In the genomic region with DNA sequence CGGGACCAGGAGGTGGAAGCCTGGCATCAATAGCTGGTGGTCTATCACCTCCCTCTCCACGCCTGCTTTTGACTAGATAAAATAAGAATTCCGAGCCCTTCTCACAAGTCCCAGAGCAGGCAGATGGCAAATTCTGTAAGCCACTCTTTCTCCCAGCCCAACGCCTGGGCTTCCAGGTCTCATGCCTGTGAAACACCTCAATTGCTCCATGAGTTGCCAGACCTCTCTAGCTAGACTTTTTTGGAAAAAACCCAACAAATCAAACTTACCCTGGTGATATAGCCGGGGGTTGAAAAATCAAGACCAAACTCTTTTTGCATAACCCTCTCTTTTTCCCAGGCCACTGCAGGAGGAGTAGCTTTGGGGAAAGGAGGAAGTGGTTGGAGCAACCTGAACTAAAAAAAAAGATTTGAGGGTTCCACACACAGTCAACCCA, we compare ENCODE assay signal across 8 cellular contexts. TPM values are rescaled to one million over a fixed set of nuclear protein-coding genes. Genes with fewer than 3 reads are reported as not detected.
DNase-seq lines count a peak whose midpoint lies in the region; ATAC-seq, FAIRE-seq and TF ChIP-seq lines count a peak whose summit lies in the region.

No MANE protein-coding gene starts in this region.

- peak overlapping the region; percentile 88 for H2AFZ ChIP-seq in K562 (ENCODE audit: low read depth, low read length)

- H3K4me2 ChIP-seq in K562 (ENCODE audit: insufficient read depth, low read length): peak overlapping the region; percentile 73

- CTCF ChIA-PET in K562 (lab: Yijun Ruan, JAX; ENCODE audit: low intra/inter-chr PET ratio): interaction anchor here (1.6 kb wide), 1 partner anchor 72 kb away, joined by 5 read pairs; no protein-coding TSS in a partner anchor

- WGBS in K562 (ENCODE audit: insufficient coverage, low coverage, missing lambda C conversion rate): 46% methylated on average over 5 of the region's 5 CpGs
- WGBS in lung, 2 donors: 47 to 57% methylated on average over 5 of the region's 5 CpGs
- 55% methylated on average over 4 to 5 of the region's 5 CpGs for WGBS in upper lobe of left lung, 2 donors

- no peak for DNase-seq in activated T-cell treated with anti-CD3 and anti-CD28 coated beads, Interleukin-2, amount 50 U/mL, for 4 hours
- no peak for DNase-seq in activated T-cell treated with anti-CD3 and anti-CD28 coated beads for 4 hours
- DNase-seq in K562 (ENCODE audit: extremely low read depth in 1 of 4, low spot score in 3 of 4): no peak
- no peak for DNase-seq in lung (ENCODE audit: low spot score)
- DNase-seq in upper lobe of left lung: no peak
- no peak for DNase-seq in stimulated activated CD4-positive, alpha-beta T cell treated with anti-CD3 and anti-CD28 coated beads, Interleukin-4, amount 100 ng/mL, for 24 hours
- no peak for DNase-seq in DMS79 (lab: John Stamatoyannopoulos, UW)

- H3K9me3 ChIP-seq in K562 (replicated peaks; ENCODE audit: control insufficient read depth, insufficient read depth, low read depth, low read length): no peaks in the 10 kb centered on the region
- no peaks in the 10 kb centered on the region for H3K9me3 ChIP-seq in lung (ENCODE audit: control insufficient read depth in 2 of 2, insufficient read depth in 1 of 2, low read length in 1 of 2)
- H3K9me3 ChIP-seq in upper lobe of left lung: no peaks in the 10 kb centered on the region

- ATAC-seq in activated T-cell treated with anti-CD3 and anti-CD28 coated beads, Interleukin-2, amount 50 U/mL, for 4 hours: no peak
- no peak for ATAC-seq in K562
- ATAC-seq in lung (ENCODE audit: insufficient read depth, low FRiP score): no peak
- peak in 1 of 2 donors; percentile 5 for ATAC-seq in upper lobe of left lung (ENCODE audit: low FRiP score in 2 of 2)
- ATAC-seq in GM21825 (IDR thresholded peaks at IDR 0.05; ENCODE audit: unreplicated experiment): no peak

- H3K4me3 Mint-ChIP-seq in activated T-cell treated with anti-CD3 and anti-CD28 coated beads, Interleukin-2, amount 50 U/mL, for 4 hours: peak overlapping the region; percentile 77

- TF ChIP-seq CTCF in K562 (IDR thresholded peaks at IDR 0.05 in 2 of 3, conservative IDR thresholded peaks at IDR 0.05 in 1 of 3; ENCODE audit: insufficient read depth in 2 of 3, low read depth in 1 of 3, low read length in 3 of 3) (no peak), lung (IDR thresholded peaks at IDR 0.05; ENCODE audit: control extremely low read depth, extremely low read depth) (no peak), upper lobe of left lung (IDR thresholded peaks at IDR 0.05) (no peak)

- POLR2A ChIA-PET in K562 (lab: Yijun Ruan, JAX): interaction anchor here (0.5 to 8.1 kb wide), 27 partner anchors 8 to 550 kb away, joined by 3 to 85 read pairs (median 4); no protein-coding TSS in a partner anchor

- H3K36me3 Mint-ChIP-seq in activated T-cell treated with anti-CD3 and anti-CD28 coated beads, Interleukin-2, amount 50 U/mL, for 4 hours (ENCODE audit: insufficient read depth): peaks cover 31% of the 10 kb centered on the region

- TF ChIP-seq POLR2A in K562 (conservative IDR thresholded peaks at IDR 0.05) (no peak), upper lobe of left lung (IDR thresholded peaks at IDR 0.05) (no peak)

- no peak; a peak in 1 of 4 replicates for TF ChIP-seq RAD21 in K562 (CRISPR knock-in tag; conservative IDR thresholded peaks at IDR 0.05 in 1 of 2, IDR thresholded peaks at IDR 0.05 in 1 of 2)

- H3K27ac ChIP-seq in K562 (ENCODE audit: extremely low read depth, low read depth, low read length) (peak overlapping the region; percentile 83), lung (ENCODE audit: low read depth in 1 of 2, low read length in 1 of 2) (peak overlapping the region; percentile 96 to 98), upper lobe of left lung (peak overlapping the region; percentile 86 to 100 (median 94))

- H3K27me3 ChIP-seq in K562 (ENCODE audit: control insufficient read depth in 2 of 2, insufficient read depth in 2 of 2, low read length in 2 of 2): no peaks in the 10 kb centered on the region
- no peaks in the 10 kb centered on the region for H3K27me3 ChIP-seq in lung (ENCODE audit: control insufficient read depth, insufficient read depth)
- no peaks in the 10 kb centered on the region for H3K27me3 ChIP-seq in upper lobe of left lung

- no peak for TF ChIP-seq EP300 in K562 (IDR thresholded peaks at IDR 0.05; ENCODE audit: low read length)
- no peak for TF ChIP-seq EP300 in upper lobe of left lung (IDR thresholded peaks at IDR 0.05)

- no peaks in the 10 kb centered on the region for H3K27me3 Mint-ChIP-seq in activated T-cell treated with anti-CD3 and anti-CD28 coated beads, Interleukin-2, amount 50 U/mL, for 4 hours (ENCODE audit: low read depth)

- H3K79me2 ChIP-seq in K562 (ENCODE audit: control insufficient read depth, insufficient read depth, low read length): peaks cover 52% of the 10 kb centered on the region

- H3K9me3 Mint-ChIP-seq in activated T-cell treated with anti-CD3 and anti-CD28 coated beads, Interleukin-2, amount 50 U/mL, for 4 hours: no peaks in the 10 kb centered on the region

- intact Hi-C loops in K562 (cut with micrococcal nuclease): no loop called here

- H3K9ac ChIP-seq in K562 (ENCODE audit: insufficient read depth in 1 of 2, low read depth in 2 of 2, low read length in 2 of 2): peak overlapping the region; percentile 62 to 87

- in situ Hi-C loops in K562 (cut with MboI): no loop called here

- no peak for FAIRE-seq in K562 (lab: Jason Lieb, UNC)

- H4K20me1 ChIP-seq in K562 (replicated peaks; ENCODE audit: control insufficient read depth, insufficient read depth, low read length): no peaks in the 10 kb centered on the region; the same call in 1 of the 2 replicates

- peaks cover 61% of the 10 kb centered on the region for H3K4me1 Mint-ChIP-seq in activated T-cell treated with anti-CD3 and anti-CD28 coated beads, Interleukin-2, amount 50 U/mL, for 4 hours (ENCODE audit: low read depth)

- H3K9me1 ChIP-seq in K562 (ENCODE audit: control insufficient read depth, insufficient read depth, low read length): no peaks in the 10 kb centered on the region

- H3K4me3 ChIP-seq in K562: peak overlapping the region; percentile 41
- H3K4me3 ChIP-seq in lung: no peak overlapping the region
- peak overlapping the region in 3 of 4 donors; percentile 39 to 51 (median 48) for H3K4me3 ChIP-seq in upper lobe of left lung

- peaks cover 49 to 74% of the 10 kb centered on the region in 2 experiments for H3K4me1 ChIP-seq in K562 (replicated peaks in 1 of 2; ENCODE audit: control insufficient read depth in 2 of 2, insufficient read depth in 2 of 2, low read length in 2 of 2)
- peaks cover 4 to 12% of the 10 kb centered on the region in 2 donors for H3K4me1 ChIP-seq in lung (ENCODE audit: control insufficient read depth in 2 of 2, insufficient read depth in 2 of 2, low read length in 2 of 2)
- peaks cover 57 to 72% (median 68%) of the 10 kb centered on the region in 4 donors for H3K4me1 ChIP-seq in upper lobe of left lung

- peaks cover 46% of the 10 kb centered on the region for H3K36me3 ChIP-seq in K562 (ENCODE audit: control insufficient read depth, insufficient read depth, low read length)
- H3K36me3 ChIP-seq in lung (ENCODE audit: control insufficient read depth in 2 of 2, insufficient read depth in 2 of 2, low read length in 2 of 2): peaks cover 0 to 12% of the 10 kb centered on the region in 2 donors
- H3K36me3 ChIP-seq in upper lobe of left lung: peaks cover 0 to 27% (median 10%) of the 10 kb centered on the region in 4 donors

- TSS peak; percentile 85 for BruUV-seq in K562 (replicated peaks; lab: Mats Ljungman, UMichigan)

TF ChIP-seq in K562, 482 proteins besides CTCF, POLR2A, EP300 and RAD21 (continues in another document):
- 0 out of 2 replicates have a peak, but pooled peaks have one; percentile 3 for TF ChIP-seq OTX1 (CRISPR knock-in tag; IDR thresholded peaks at IDR 0.05)
- TF ChIP-seq SPI1 (IDR thresholded peaks at IDR 0.05; ENCODE audit: borderline replicate concordance, low read depth, low read length): peak; percentile 96

RNA-seq across cellular contexts. Expression of gene BHLHE40, which starts 7.0 kb away (rescaled TPM):
- 10 to 100 TPM; 61.9 to 90.8 (median 86.6) TPM for total RNA-seq in activated T-cell treated with anti-CD3 and anti-CD28 coated beads, Interleukin-2, amount 50 U/mL, for 4 hours
- total RNA-seq in K562 (2011; cell fraction: chromatin; rRNA removed; ENCODE audit: low replicate concordance): 81.5 and 114 TPM in 2 replicates
- 100 and 103 TPM in 2 replicates for total RNA-seq in K562 (2011; cell fraction: nucleolus; rRNA removed)
- 92.4 and 99.8 TPM in 2 replicates for total RNA-seq in K562 (2011; cell fraction: nucleoplasm; rRNA removed)
- 38.7 and 44.5 TPM in 2 replicates for total RNA-seq in K562 (2014; rRNA removed)
- 19.4 and 20.6 TPM in 2 replicates for total RNA-seq in K562 (2014; rRNA removed; fragmentation: Illumina TruSeq; extraction: Trizol)
- 27.7 and 27.8 TPM in 2 replicates for total RNA-seq in K562 (2015; rRNA removed; fragmentation: Illumina TruSeq; extraction: Trizol)
- 47.5 and 51.8 TPM in 2 replicates for total RNA-seq in K562 (2021)
- 83.9 and 105 TPM in 2 replicates for polyA plus RNA-seq in K562 (2011; rRNA removed)
- 72.3 and 73.7 TPM in 2 replicates for polyA plus RNA-seq in K562 (2011; cell fraction: cytosol; rRNA removed)
- 144 and 202 TPM in 2 replicates for polyA plus RNA-seq in K562 (2011; cell fraction: nucleus; rRNA removed)
- 98.8 and 122 TPM in 2 replicates for polyA plus RNA-seq in K562 (2012)
- 49.6 and 57.8 TPM in 2 replicates for polyA plus RNA-seq in K562 (2014; fragmentation: Illumina TruSeq; extraction: Trizol)
- 10 to 100 TPM; 12.0 to 24.3 TPM for polyA plus RNA-seq in K562 (2014; fragmentation: Nextera tagmentation; extraction: Ambion mirVana)
- 30.9 and 31.4 TPM in 2 replicates for polyA plus RNA-seq in K562 (2014; rRNA removed)
- 76.2 and 78.0 TPM in 2 replicates for polyA minus RNA-seq in K562 (2011; rRNA and poly(A)+ RNA removed)
- polyA minus RNA-seq in K562 (2011; cell fraction: cytosol; rRNA and poly(A)+ RNA removed): 70.7 and 90.6 TPM in 2 replicates
- 122 and 139 TPM in 2 replicates for polyA minus RNA-seq in K562 (2011; cell fraction: nucleus; rRNA and poly(A)+ RNA removed)
- total RNA-seq in lung: 100 to 1,000 TPM in 1 of 2 donors, 10 to 100 TPM in 1; 84.4 to 204 TPM
- polyA plus RNA-seq in lung: 10 to 100 TPM; 28.5 to 92.5 TPM
- total RNA-seq in upper lobe of left lung: 100 to 1,000 TPM in 1 of 6 donors, 10 to 100 TPM in 5; 58.7 to 129 (median 78.6) TPM
